ENCODE assay signal across 11 cellular contexts in genomic region chr17:8160741-8161221, GRCh38. TPM values are rescaled to one million over a fixed set of nuclear protein-coding genes. Genes with fewer than 3 reads are reported as not detected.
DNase-seq lines count a peak whose midpoint lies in the region; ATAC-seq, FAIRE-seq and TF ChIP-seq lines count a peak whose summit lies in the region.
"Had no signal": no experiment of that assay in that cellular context is flagged by ENCODE, and none has a peak within 500 bp of the region (broad histone marks: within the 10 kb centered on the region; RNA-seq: fewer than 3 reads in every experiment).

No MANE protein-coding gene starts in this region.

- peaks cover 39% of the 10 kb centered on the region for H3K36me3 Mint-ChIP-seq in activated CD4-positive, alpha-beta T cell treated with anti-CD3 and anti-CD28 coated beads, Interleukin-2, amount 10 ng/mL, durations not matched to agents 7 days and 5 days (ENCODE audit: low read depth)
- peaks cover 2% of the 10 kb centered on the region for H3K36me3 Mint-ChIP-seq in astrocyte (ENCODE audit: low read depth, unreplicated experiment)

- H4K20me1 ChIP-seq in astrocyte (ENCODE audit: insufficient read depth, low read length) = peaks cover 37% of the 10 kb centered on the region

- no peak for FAIRE-seq in astrocyte (lab: Jason Lieb, UNC)
- FAIRE-seq: RCC 7860 had no signal

- H3K27me3 ChIP-seq in astrocyte (ENCODE audit: insufficient read depth, low read length) (no peaks in the 10 kb centered on the region), lower lobe of right lung (ENCODE audit: low read depth) (no peaks in the 10 kb centered on the region), suprapubic skin (no peaks in the 10 kb centered on the region)

- peak overlapping the region; percentile 94 for H3K4me3 ChIP-seq in astrocyte (ENCODE audit: insufficient read depth, low read depth, low read length)
- H3K4me3 ChIP-seq in lower lobe of right lung = no peak overlapping the region
- H3K4me3 ChIP-seq in suprapubic skin = peak overlapping the region; percentile 81

- no peak for DNase-seq in activated CD4-positive, alpha-beta T cell treated with anti-CD3 and anti-CD28 coated beads, Interleukin-2, amount 10 ng/mL, durations not matched to agents 7 days and 5 days
- DNase-seq in activated CD4-positive, alpha-beta T cell treated with anti-CD3 and anti-CD28 coated beads for 1 hour = no peak
- DNase-seq in astrocyte (ENCODE audit: low read depth) = no peak
- DNase-seq in lower lobe of right lung = peak; percentile 27
- peak in 1 of 2 donors; percentile 57 for DNase-seq in suprapubic skin (ENCODE audit: low spot score in 2 of 2)
- DNase-seq in NCI-H2107 treated with DMSO at 0.1 percent for 48 hours (lab: John Stamatoyannopoulos, UW; ENCODE audit: unreplicated experiment) = no peak
- DNase-seq in kidney tubule cell (ENCODE audit: low spot score) = no peak
- no peak for DNase-seq in COR-L47 (lab: John Stamatoyannopoulos, UW)
- DNase-seq: anterior cingulate cortex, kidney glomerular epithelial cell had no signal

- TF ChIP-seq EP300 in suprapubic skin (IDR thresholded peaks at IDR 0.05) = no peak

- H3K27ac ChIP-seq in astrocyte (ENCODE audit: low read depth, low read length) (no peak overlapping the region), lower lobe of right lung (peak overlapping the region; percentile 99), suprapubic skin (peak overlapping the region; percentile 97)

- POLR2A ChIA-PET in activated CD4-positive, alpha-beta T cell treated with anti-CD3 and anti-CD28 coated beads, Interleukin-2, amount 10 ng/mL, durations not matched to agents 7 days and 5 days (lab: Charles Lee) = interaction anchor here (0.7 to 1.9 kb wide), 2 partner anchors 13 to 61 kb away, joined by 3 to 9 read pairs; no protein-coding TSS in a partner anchor

- H3K9me3 ChIP-seq in astrocyte (ENCODE audit: insufficient read depth, low read depth, low read length) (no peaks in the 10 kb centered on the region), lower lobe of right lung (no peaks in the 10 kb centered on the region), suprapubic skin (no peaks in the 10 kb centered on the region)

- peaks cover 59% of the 10 kb centered on the region for H3K4me1 Mint-ChIP-seq in activated CD4-positive, alpha-beta T cell treated with anti-CD3 and anti-CD28 coated beads, Interleukin-2, amount 10 ng/mL, durations not matched to agents 7 days and 5 days
- H3K4me1 Mint-ChIP-seq in astrocyte (ENCODE audit: low read depth, unreplicated experiment) = peaks cover 25% of the 10 kb centered on the region

- intact Hi-C loops in lower lobe of right lung (cut with DNase I) = no loop called here

- peaks cover 46% of the 10 kb centered on the region for H3K4me1 ChIP-seq in astrocyte (ENCODE audit: insufficient read depth, low read length)
- H3K4me1 ChIP-seq in lower lobe of right lung = peaks cover 69% of the 10 kb centered on the region
- H3K4me1 ChIP-seq in suprapubic skin = peaks cover 68% of the 10 kb centered on the region

- H3K27ac Mint-ChIP-seq in activated CD4-positive, alpha-beta T cell treated with anti-CD3 and anti-CD28 coated beads, Interleukin-2, amount 10 ng/mL, durations not matched to agents 7 days and 5 days = peak overlapping the region; percentile 93
- H3K27ac Mint-ChIP-seq in astrocyte (ENCODE audit: unreplicated experiment) = peak overlapping the region; percentile 47

- TF ChIP-seq CTCF in astrocyte (IDR thresholded peaks at IDR 0.05; ENCODE audit: insufficient read depth, low read depth, low read length) (no peak), lower lobe of right lung (IDR thresholded peaks at IDR 0.05) (no peak), suprapubic skin (IDR thresholded peaks at IDR 0.05) (no peak)

- peaks cover 11% of the 10 kb centered on the region for H3K36me3 ChIP-seq in astrocyte (ENCODE audit: insufficient read depth, low read length)
- peaks cover 26% of the 10 kb centered on the region for H3K36me3 ChIP-seq in lower lobe of right lung
- H3K36me3 ChIP-seq in suprapubic skin = peaks cover 15% of the 10 kb centered on the region

- CTCF ChIA-PET in activated CD4-positive, alpha-beta T cell treated with anti-CD3 and anti-CD28 coated beads, Interleukin-2, amount 10 ng/mL, durations not matched to agents 7 days and 5 days (lab: Charles Lee) = interaction anchor here (0.7 to 3.3 kb wide), 5 partner anchors 22 to 101 kb away, joined by 3 to 13 read pairs (median 8); partner anchors contain the start of gene BORCS6

- WGBS in suprapubic skin = 57% methylated on average over 5 of the region's 5 CpGs

- no peaks in the 10 kb centered on the region for H3K9me3 Mint-ChIP-seq in activated CD4-positive, alpha-beta T cell treated with anti-CD3 and anti-CD28 coated beads, Interleukin-2, amount 10 ng/mL, durations not matched to agents 7 days and 5 days
- no peaks in the 10 kb centered on the region for H3K9me3 Mint-ChIP-seq in astrocyte (ENCODE audit: unreplicated experiment)

- H3K9ac ChIP-seq in astrocyte (ENCODE audit: low read length) = peak overlapping the region; percentile 100

- ATAC-seq in lower lobe of right lung = no peak

- H3K4me2 ChIP-seq in astrocyte (ENCODE audit: low read length) = peak overlapping the region; percentile 93

- H3K79me2 ChIP-seq in astrocyte (ENCODE audit: insufficient read depth, low read length) = peaks cover 34% of the 10 kb centered on the region

- TF ChIP-seq POLR2A in suprapubic skin (IDR thresholded peaks at IDR 0.05) = no peak

- H2AFZ ChIP-seq in astrocyte (ENCODE audit: low read depth, low read length) = no peak overlapping the region

- no peaks in the 10 kb centered on the region for H3K27me3 Mint-ChIP-seq in activated CD4-positive, alpha-beta T cell treated with anti-CD3 and anti-CD28 coated beads, Interleukin-2, amount 10 ng/mL, durations not matched to agents 7 days and 5 days
- no peaks in the 10 kb centered on the region for H3K27me3 Mint-ChIP-seq in astrocyte (ENCODE audit: low read depth, unreplicated experiment)

- H3K4me3 Mint-ChIP-seq in activated CD4-positive, alpha-beta T cell treated with anti-CD3 and anti-CD28 coated beads, Interleukin-2, amount 10 ng/mL, durations not matched to agents 7 days and 5 days = peak overlapping the region; percentile 85
- peak overlapping the region; percentile 37 for H3K4me3 Mint-ChIP-seq in astrocyte (ENCODE audit: unreplicated experiment)

RNA-seq across cellular contexts. Expression of gene VAMP2, which starts 2.0 kb away (rescaled TPM):
- total RNA-seq in activated CD4-positive, alpha-beta T cell treated with anti-CD3 and anti-CD28 coated beads, Interleukin-2, amount 10 ng/mL, durations not matched to agents 7 days and 5 days = 10 to 100 TPM; 71.1 to 79.1 TPM
- total RNA-seq in astrocyte (28.0 and 31.3 TPM in 2 replicates), lower lobe of right lung (77.0 TPM), suprapubic skin (10 to 100 TPM; 41.2 to 64.3 (median 52.8) TPM)

RNA-seq across cellular contexts. Expression of gene PER1, which starts 8.6 kb away (rescaled TPM):
- 10 to 100 TPM; 26.9 to 28.7 TPM for total RNA-seq in activated CD4-positive, alpha-beta T cell treated with anti-CD3 and anti-CD28 coated beads, Interleukin-2, amount 10 ng/mL, durations not matched to agents 7 days and 5 days
- 17.0 and 18.1 TPM in 2 replicates for total RNA-seq in astrocyte
- total RNA-seq in lower lobe of right lung = 252 TPM
- total RNA-seq in suprapubic skin = 100 to 1,000 TPM; 272 to 655 (median 330) TPM

RNA-seq across cellular contexts. Expression of gene TMEM107, which starts 15.4 kb away (rescaled TPM):
- 10 to 100 TPM; 34.8 to 37.2 TPM for total RNA-seq in activated CD4-positive, alpha-beta T cell treated with anti-CD3 and anti-CD28 coated beads, Interleukin-2, amount 10 ng/mL, durations not matched to agents 7 days and 5 days
- total RNA-seq in astrocyte (9.4 and 10.1 TPM in 2 replicates), lower lobe of right lung (12.9 TPM), suprapubic skin (10 to 100 TPM; 13.7 to 21.4 (median 19.4) TPM)

RNA-seq across cellular contexts. Expression of gene BORCS6, which starts 29.2 kb away (rescaled TPM):
- total RNA-seq in activated CD4-positive, alpha-beta T cell treated with anti-CD3 and anti-CD28 coated beads, Interleukin-2, amount 10 ng/mL, durations not matched to agents 7 days and 5 days = 10 to 100 TPM; 12.2 to 12.9 TPM
- total RNA-seq in astrocyte (5.7 and 6.6 TPM in 2 replicates), lower lobe of right lung (7.7 TPM), suprapubic skin (10 to 100 TPM in 2 of 4 donors, 1 to 10 TPM in 2; 8.1 to 10.6 (median 9.9) TPM)

RNA-seq across cellular contexts. Expression of gene HES7, which starts 36.9 kb away (rescaled TPM):
- total RNA-seq in activated CD4-positive, alpha-beta T cell treated with anti-CD3 and anti-CD28 coated beads, Interleukin-2, amount 10 ng/mL, durations not matched to agents 7 days and 5 days = under 1 TPM; 0.15 to 0.20 TPM
- total RNA-seq in astrocyte (0.64 and 1.0 TPM in 2 replicates), lower lobe of right lung (0.21 TPM), suprapubic skin (not detected)
